Comparison of ENCODE assay signal across 8 cellular contexts in genomic region chr2:241355983-241356870, GRCh38. TPM values are rescaled to one million over a fixed set of nuclear protein-coding genes. Genes with fewer than 3 reads are reported as not detected.
DNase-seq lines count a peak whose midpoint lies in the region; ATAC-seq and TF ChIP-seq lines count a peak whose summit lies in the region.

A gene with protein sequence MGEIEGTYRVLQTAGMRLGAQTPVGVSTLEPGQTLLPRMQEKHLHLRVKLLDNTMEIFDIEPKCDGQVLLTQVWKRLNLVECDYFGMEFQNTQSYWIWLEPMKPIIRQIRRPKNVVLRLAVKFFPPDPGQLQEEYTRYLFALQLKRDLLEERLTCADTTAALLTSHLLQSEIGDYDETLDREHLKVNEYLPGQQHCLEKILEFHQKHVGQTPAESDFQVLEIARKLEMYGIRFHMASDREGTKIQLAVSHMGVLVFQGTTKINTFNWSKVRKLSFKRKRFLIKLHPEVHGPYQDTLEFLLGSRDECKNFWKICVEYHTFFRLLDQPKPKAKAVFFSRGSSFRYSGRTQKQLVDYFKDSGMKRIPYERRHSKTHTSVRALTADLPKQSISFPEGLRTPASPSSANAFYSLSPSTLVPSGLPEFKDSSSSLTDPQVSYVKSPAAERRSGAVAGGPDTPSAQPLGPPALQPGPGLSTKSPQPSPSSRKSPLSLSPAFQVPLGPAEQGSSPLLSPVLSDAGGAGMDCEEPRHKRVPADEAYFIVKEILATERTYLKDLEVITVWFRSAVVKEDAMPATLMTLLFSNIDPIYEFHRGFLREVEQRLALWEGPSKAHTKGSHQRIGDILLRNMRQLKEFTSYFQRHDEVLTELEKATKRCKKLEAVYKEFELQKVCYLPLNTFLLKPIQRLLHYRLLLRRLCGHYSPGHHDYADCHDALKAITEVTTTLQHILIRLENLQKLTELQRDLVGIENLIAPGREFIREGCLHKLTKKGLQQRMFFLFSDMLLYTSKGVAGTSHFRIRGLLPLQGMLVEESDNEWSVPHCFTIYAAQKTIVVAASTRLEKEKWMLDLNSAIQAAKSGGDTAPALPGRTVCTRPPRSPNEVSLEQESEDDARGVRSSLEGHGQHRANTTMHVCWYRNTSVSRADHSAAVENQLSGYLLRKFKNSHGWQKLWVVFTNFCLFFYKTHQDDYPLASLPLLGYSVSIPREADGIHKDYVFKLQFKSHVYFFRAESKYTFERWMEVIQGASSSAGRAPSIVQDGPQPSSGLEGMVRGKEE (plus strand): TSS chr2:241356285. CDS start chr2:241373108, 16,823 bp downstream.

- no peak within 1 kb of the TSS for H3K27ac ChIP-seq in CD4-positive, alpha-beta T cell (ENCODE audit: low read depth, low read length)
- H3K27ac ChIP-seq in liver (ENCODE audit: low read depth in 1 of 2, low read length in 2 of 2), result peak within 1 kb of the TSS; percentile 76 to 80

- CTCF ChIA-PET in CD4-positive, alpha-beta T cell (lab: Charles Lee), result no interaction called here
- CTCF ChIA-PET in activated CD4-positive, alpha-beta memory T cell treated with anti-CD3 and anti-CD28 coated beads for 36 hours (lab: Charles Lee), result no interaction called here

- WGBS in liver, result under 1% methylated on average over 101 of the region's 101 CpGs

- no peak for TF ChIP-seq CTCF in CD4-positive, alpha-beta T cell (IDR thresholded peaks at IDR 0.05)
- no peak for TF ChIP-seq CTCF in liver (IDR thresholded peaks at IDR 0.05; ENCODE audit: low read depth, low read length, missing input control)

- H3K9ac ChIP-seq in liver (ENCODE audit: low read depth in 1 of 2, low read length in 2 of 2), result peak within 1 kb of the TSS; percentile 56 to 87

- no peaks in the 10 kb centered on the region for H3K9me3 ChIP-seq in CD4-positive, alpha-beta T cell (ENCODE audit: control insufficient read depth, low read length)
- no peaks in the 10 kb centered on the region for H3K9me3 ChIP-seq in liver (ENCODE audit: control insufficient read depth in 4 of 4, low read length in 3 of 4)

- H3K9me3 Mint-ChIP-seq in CD4-positive, alpha-beta T cell, result no peaks in the 10 kb centered on the region
- no peaks in the 10 kb centered on the region for H3K9me3 Mint-ChIP-seq in activated CD4-positive, alpha-beta memory T cell treated with anti-CD3 and anti-CD28 coated beads for 36 hours

- ATAC-seq in CD4-positive, alpha-beta T cell (ENCODE audit: poor library complexity), result peak; percentile 94
- ATAC-seq in GM19455 (IDR thresholded peaks at IDR 0.05; ENCODE audit: unreplicated experiment), result peak; percentile 82

- no peaks in the 10 kb centered on the region for H3K27me3 Mint-ChIP-seq in CD4-positive, alpha-beta T cell
- H3K27me3 Mint-ChIP-seq in activated CD4-positive, alpha-beta memory T cell treated with anti-CD3 and anti-CD28 coated beads for 36 hours, result no peaks in the 10 kb centered on the region

- no peaks in the 10 kb centered on the region for H3K27me3 ChIP-seq in CD4-positive, alpha-beta T cell (ENCODE audit: control insufficient read depth, insufficient read depth, low read length)
- no peaks in the 10 kb centered on the region for H3K27me3 ChIP-seq in liver (ENCODE audit: control insufficient read depth in 4 of 4, insufficient read depth in 4 of 4, low read length in 3 of 4)

- peaks cover 3 to 7% (median 4%) of the 10 kb centered on the region in 4 donors for H3K36me3 ChIP-seq in liver (ENCODE audit: control insufficient read depth in 4 of 4, insufficient read depth in 3 of 4, low read depth in 1 of 4, low read length in 3 of 4)

- POLR2A ChIA-PET in CD4-positive, alpha-beta T cell (lab: Charles Lee), result no interaction called here
- POLR2A ChIA-PET in activated CD4-positive, alpha-beta memory T cell treated with anti-CD3 and anti-CD28 coated beads for 36 hours (lab: Charles Lee), result no interaction called here

- peaks cover 28% of the 10 kb centered on the region for H3K4me1 Mint-ChIP-seq in CD4-positive, alpha-beta T cell (ENCODE audit: low read depth)
- H3K4me1 Mint-ChIP-seq in activated CD4-positive, alpha-beta memory T cell treated with anti-CD3 and anti-CD28 coated beads for 36 hours (ENCODE audit: low read depth), result peaks cover 35% of the 10 kb centered on the region

- intact Hi-C loops in CD4-positive, alpha-beta T cell (cut with DNase I, micrococcal nuclease), result loop anchor here (2.0 to 5.0 kb wide), 11 partner anchors 41 to 789 kb away; partner anchors contain the start of genes D2HGDH (in 1 of the 2), DTYMK (in 1 of the 2), HDLBP (in 1 of the 2) and ING5 (in 1 of the 2)
- intact Hi-C loops in activated CD4-positive, alpha-beta memory T cell treated with anti-CD3 and anti-CD28 coated beads for 36 hours (cut with micrococcal nuclease), result loop anchor here (1.0 to 5.0 kb wide), 7 partner anchors 41 to 789 kb away; partner anchors contain the start of genes D2HGDH, DTYMK, HDLBP and RNPEPL1

- no peak for TF ChIP-seq RAD21 in liver (IDR thresholded peaks at IDR 0.05)

- H3K4me1 ChIP-seq in liver (ENCODE audit: control insufficient read depth in 4 of 4, insufficient read depth in 4 of 4, low read length in 3 of 4), result peaks cover 8 to 63% (median 53%) of the 10 kb centered on the region in 4 donors

- H3K36me3 Mint-ChIP-seq in CD4-positive, alpha-beta T cell (ENCODE audit: low read depth), result peaks cover 36% of the 10 kb centered on the region
- peaks cover 13% of the 10 kb centered on the region for H3K36me3 Mint-ChIP-seq in activated CD4-positive, alpha-beta memory T cell treated with anti-CD3 and anti-CD28 coated beads for 36 hours

- peak; percentile 95 to 100 (median 96) for DNase-seq in CD4-positive, alpha-beta T cell
- peak; percentile 99 for DNase-seq in HK-2 (ENCODE audit: unreplicated experiment)
- DNase-seq in NCI-H82 treated with DMSO at 0.1 percent for 48 hours (lab: John Stamatoyannopoulos, UW; ENCODE audit: unreplicated experiment), result peak; percentile 97
- DNase-seq in activated CD4-positive, alpha-beta memory T cell treated with anti-CD3 and anti-CD28 coated beads for 36 hours, result peak; percentile 98
- peak; percentile 96 to 99 for DNase-seq in dermis microvascular lymphatic vessel endothelial cell (ENCODE audit: low read depth in 2 of 2)
- peak; percentile 98 for DNase-seq in stimulated activated CD4-positive, alpha-beta T cell treated with anti-CD3 and anti-CD28 coated beads, Interleukin-4, amount 100 ng/mL, for 1 hour

- peak within 1 kb of the TSS; percentile 86 for H3K4me3 Mint-ChIP-seq in CD4-positive, alpha-beta T cell
- H3K4me3 Mint-ChIP-seq in activated CD4-positive, alpha-beta memory T cell treated with anti-CD3 and anti-CD28 coated beads for 36 hours, result peak within 1 kb of the TSS; percentile 75

- H3K4me3 ChIP-seq in liver (ENCODE audit: low read depth in 1 of 3, low read length in 3 of 3), result peak within 1 kb of the TSS; percentile 78 to 91 (median 84)

- peak within 1 kb of the TSS; percentile 77 for H3K27ac Mint-ChIP-seq in CD4-positive, alpha-beta T cell
- H3K27ac Mint-ChIP-seq in activated CD4-positive, alpha-beta memory T cell treated with anti-CD3 and anti-CD28 coated beads for 36 hours, result peak within 1 kb of the TSS; percentile 79

TF ChIP-seq in liver, 16 proteins besides CTCF, POLR2A, EP300 and RAD21:
- no peak for TF ChIP-seq GABPA (IDR thresholded peaks at IDR 0.05 in 1 of 2, conservative IDR thresholded peaks at IDR 0.05 in 1 of 2)
- no peak for TF ChIP-seq ATF3 (IDR thresholded peaks at IDR 0.05)
- peak; percentile 10 for TF ChIP-seq YY1 (IDR thresholded peaks at IDR 0.05)
- TF ChIP-seq HNF4G (IDR thresholded peaks at IDR 0.05), result no peak
- no peak for TF ChIP-seq RXRA (IDR thresholded peaks at IDR 0.05)
- TF ChIP-seq EGR1 (IDR thresholded peaks at IDR 0.05; ENCODE audit: low read depth in 2 of 2), result peak in 1 of 2 donors; percentile 45
- TF ChIP-seq, protein P1, sequence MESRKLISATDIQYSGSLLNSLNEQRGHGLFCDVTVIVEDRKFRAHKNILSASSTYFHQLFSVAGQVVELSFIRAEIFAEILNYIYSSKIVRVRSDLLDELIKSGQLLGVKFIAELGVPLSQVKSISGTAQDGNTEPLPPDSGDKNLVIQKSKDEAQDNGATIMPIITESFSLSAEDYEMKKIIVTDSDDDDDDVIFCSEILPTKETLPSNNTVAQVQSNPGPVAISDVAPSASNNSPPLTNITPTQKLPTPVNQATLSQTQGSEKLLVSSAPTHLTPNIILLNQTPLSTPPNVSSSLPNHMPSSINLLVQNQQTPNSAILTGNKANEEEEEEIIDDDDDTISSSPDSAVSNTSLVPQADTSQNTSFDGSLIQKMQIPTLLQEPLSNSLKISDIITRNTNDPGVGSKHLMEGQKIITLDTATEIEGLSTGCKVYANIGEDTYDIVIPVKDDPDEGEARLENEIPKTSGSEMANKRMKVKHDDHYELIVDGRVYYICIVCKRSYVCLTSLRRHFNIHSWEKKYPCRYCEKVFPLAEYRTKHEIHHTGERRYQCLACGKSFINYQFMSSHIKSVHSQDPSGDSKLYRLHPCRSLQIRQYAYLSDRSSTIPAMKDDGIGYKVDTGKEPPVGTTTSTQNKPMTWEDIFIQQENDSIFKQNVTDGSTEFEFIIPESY (IDR thresholded peaks at IDR 0.05), result no peak
- TF ChIP-seq FOXA1 (IDR thresholded peaks at IDR 0.05), result no peak
- TF ChIP-seq, protein P2, sequence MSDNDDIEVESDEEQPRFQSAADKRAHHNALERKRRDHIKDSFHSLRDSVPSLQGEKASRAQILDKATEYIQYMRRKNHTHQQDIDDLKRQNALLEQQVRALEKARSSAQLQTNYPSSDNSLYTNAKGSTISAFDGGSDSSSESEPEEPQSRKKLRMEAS (IDR thresholded peaks at IDR 0.05), result no peak
- TF ChIP-seq HNF4A (conservative IDR thresholded peaks at IDR 0.05), result no peak
- TF ChIP-seq JUND (IDR thresholded peaks at IDR 0.05), result no peak
- peak; percentile 73 for TF ChIP-seq SP1 (IDR thresholded peaks at IDR 0.05)

RNA-seq across cellular contexts. Expression of the gene that starts here (rescaled TPM):
- 10 to 100 TPM; 17.2 to 18.3 TPM for total RNA-seq in CD4-positive, alpha-beta T cell
- total RNA-seq in activated CD4-positive, alpha-beta memory T cell treated with anti-CD3 and anti-CD28 coated beads for 36 hours, result 10 to 100 TPM; 25.1 to 29.5 TPM
- total RNA-seq in dermis microvascular lymphatic vessel endothelial cell (29.4 and 37.0 TPM in 2 replicates), liver (10 to 100 TPM; 17.8 to 30.9 TPM)
- polyA plus RNA-seq in liver, result 10 to 100 TPM in 1 of 2 donors, 1 to 10 TPM in 1; 5.8 to 10.7 TPM
